ENCODE assay signal across 17 cellular contexts in the genomic region with DNA sequence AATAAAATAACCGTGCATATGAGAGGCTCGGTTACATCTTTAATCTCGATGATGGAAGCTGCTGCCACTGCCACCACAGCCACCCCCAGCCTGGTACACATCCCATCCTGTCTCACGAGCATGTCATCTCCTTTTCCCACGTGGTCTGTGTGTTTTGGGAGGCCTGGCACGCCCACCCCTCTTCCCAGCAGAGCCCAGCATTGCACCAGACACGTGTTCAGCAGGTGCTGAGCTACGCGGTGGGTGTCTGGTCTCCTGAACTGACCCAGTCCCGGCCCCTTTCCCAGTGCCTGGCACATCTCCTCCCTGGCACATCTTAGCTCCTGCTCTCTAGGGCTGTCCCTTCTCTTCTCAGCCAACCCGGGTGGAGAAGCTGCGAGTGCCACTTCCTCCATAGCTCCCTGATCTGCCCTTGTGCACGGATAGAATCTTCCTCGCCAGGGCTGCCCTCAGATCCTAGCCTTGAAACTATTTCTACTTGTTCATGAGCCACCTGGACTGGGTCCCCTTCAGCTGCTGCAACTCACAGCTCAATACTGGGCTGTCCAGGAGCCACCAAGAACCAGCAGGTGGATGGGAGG. TPM values are rescaled to one million over a fixed set of nuclear protein-coding genes. Genes with fewer than 3 reads are reported as not detected.
DNase-seq lines count a peak whose midpoint lies in the region; TF ChIP-seq lines count a peak whose summit lies in the region.
"Had no signal": no experiment of that assay in that cellular context is flagged by ENCODE, and none has a peak within 500 bp of the region (broad histone marks: within the 10 kb centered on the region; RNA-seq: fewer than 3 reads in every experiment).

No MANE protein-coding gene starts in this region.

- H3K9me3 ChIP-seq in neuronal stem cell (replicated peaks in 1 of 2; ENCODE audit: control insufficient read depth in 2 of 2, insufficient read depth in 1 of 2, low read depth in 1 of 2, low read length in 2 of 2) (no peaks in the 10 kb centered on the region), stomach (no peaks in the 10 kb centered on the region)
- H3K9me3 ChIP-seq: A549, BE2C had no signal

- H2AK5ac ChIP-seq in neuronal stem cell (ENCODE audit: low read depth, low read length) = no peak overlapping the region

- H3K36me3 Mint-ChIP-seq in progenitor cell of endocrine pancreas (ENCODE audit: insufficient read depth) = no peaks in the 10 kb centered on the region
- H3K36me3 Mint-ChIP-seq: CD4-positive, alpha-beta memory T cell had no signal

- H3K27ac ChIP-seq in dorsolateral prefrontal cortex = peak overlapping the region in 45 of 59 donors; percentile 5 to 79 (median 53)
- no peak overlapping the region for H3K27ac ChIP-seq in neuronal stem cell (replicated peaks; ENCODE audit: low read length)
- H3K27ac ChIP-seq in stomach = no peak overlapping the region
- H3K27ac ChIP-seq: A549, C4-2B had no signal

- no peak for TF ChIP-seq CTCF in dorsolateral prefrontal cortex (IDR thresholded peaks at IDR 0.05 in 54 of 56, conservative IDR thresholded peaks at IDR 0.05 in 2 of 56; ENCODE audit: low read depth in 1 of 56, partially characterized antibody in 56 of 56)
- TF ChIP-seq CTCF in stomach (IDR thresholded peaks at IDR 0.05) = no peak
- TF ChIP-seq CTCF in progenitor cell of endocrine pancreas (IDR thresholded peaks at IDR 0.05; ENCODE audit: unreplicated experiment) = no peak

- H3K27me3 ChIP-seq in dorsolateral prefrontal cortex (peaks cover 0 to 5% (median 0%) of the 10 kb centered on the region in 45 donors), neuronal stem cell (ENCODE audit: control insufficient read depth in 3 of 3, insufficient read depth in 3 of 3, low read depth in 1 of 3, low read length in 3 of 3) (no peaks in the 10 kb centered on the region), stomach (peaks cover 0 to 12% (median 0%) of the 10 kb centered on the region in 3 donors)
- H3K27me3 ChIP-seq: BE2C had no signal

- peak overlapping the region; percentile 9 for H4K91ac ChIP-seq in neuronal stem cell (ENCODE audit: low read depth, low read length, poor library complexity)

- H3K79me1 ChIP-seq in neuronal stem cell (ENCODE audit: low read depth, low read length) = no peaks in the 10 kb centered on the region

- peak overlapping the region; percentile 59 for H3K14ac ChIP-seq in neuronal stem cell (ENCODE audit: low read length)

- H3K4me1 Mint-ChIP-seq in progenitor cell of endocrine pancreas (ENCODE audit: low read depth) = no peaks in the 10 kb centered on the region
- H3K4me1 Mint-ChIP-seq: CD4-positive, alpha-beta memory T cell; GM23338 had no signal

- H3K27me3 Mint-ChIP-seq in progenitor cell of endocrine pancreas = peaks cover 11% of the 10 kb centered on the region

- H2BK5ac ChIP-seq in neuronal stem cell (ENCODE audit: low read length) = no peak overlapping the region

- no peak overlapping the region for H3K18ac ChIP-seq in neuronal stem cell (ENCODE audit: low read length)

- no peak overlapping the region for H4K8ac ChIP-seq in neuronal stem cell (ENCODE audit: low read depth, low read length)

- H3K4ac ChIP-seq in neuronal stem cell (ENCODE audit: low read length) = no peak overlapping the region

- H3K9me3 Mint-ChIP-seq in progenitor cell of endocrine pancreas (ENCODE audit: low read depth) = no peaks in the 10 kb centered on the region
- H3K9me3 Mint-ChIP-seq: GM23338 had no signal

- TF ChIP-seq EP300 in stomach (IDR thresholded peaks at IDR 0.05) = no peak

- H3K9ac ChIP-seq in neuronal stem cell (ENCODE audit: low read depth, low read length, poor library complexity) = no peak overlapping the region

- peak in 1 of 10 donors; percentile 18 for DNase-seq in dorsolateral prefrontal cortex
- DNase-seq in neuronal stem cell (ENCODE audit: low spot score) = no peak
- peak; percentile 7 for DNase-seq in stomach
- DNase-seq in progenitor cell of endocrine pancreas (ENCODE audit: low spot score, unreplicated experiment) = no peak
- DNase-seq in OCI-M1 (lab: John Stamatoyannopoulos, UW) = no peak
- DNase-seq in SHP77 (lab: John Stamatoyannopoulos, UW) = no peak
- DNase-seq in NCI-H187 (lab: John Stamatoyannopoulos, UW) = no peak
- DNase-seq: BE2C; CD4-positive, alpha-beta memory T cell; DMS79; H7 had no signal

- no peak overlapping the region for H2BK12ac ChIP-seq in neuronal stem cell (ENCODE audit: low read length)

- intact Hi-C loops in dorsolateral prefrontal cortex (cut with DNase I) (no loop called here), stomach (cut with DNase I; ENCODE audit: low total_unique reads) (no loop called here)

- WGBS in neuronal stem cell (ENCODE audit: extremely low coverage in 2 of 2, insufficient read length in 2 of 2, insufficient replicate concordance in 1 of 2), 2 donors = no CpG with 5 or more reads among the region's 14 CpGs
- WGBS in stomach, 5 donors = 74 to 84% (median 78%) methylated on average over 14 of the region's 14 CpGs

- TF ChIP-seq POLR2A in stomach (IDR thresholded peaks at IDR 0.05) = no peak

- H3K4me3 ChIP-seq in dorsolateral prefrontal cortex (no peak overlapping the region), neuronal stem cell (ENCODE audit: low read length in 2 of 2) (no peak overlapping the region), stomach (no peak overlapping the region)
- H3K4me3 ChIP-seq: A549, GM23338 had no signal

- H2BK15ac ChIP-seq in neuronal stem cell (ENCODE audit: low read length) = no peak overlapping the region

- H3K36me3 ChIP-seq in neuronal stem cell (replicated peaks in 1 of 2; ENCODE audit: control insufficient read depth in 2 of 2, insufficient read depth in 2 of 2, low read length in 2 of 2) (no peaks in the 10 kb centered on the region), stomach (no peaks in the 10 kb centered on the region)
- H3K36me3 ChIP-seq: BE2C had no signal

- H3K4me1 ChIP-seq in neuronal stem cell (ENCODE audit: control insufficient read depth in 2 of 2, insufficient read depth in 1 of 2, low read depth in 1 of 2, low read length in 2 of 2) (no peaks in the 10 kb centered on the region), stomach (peaks cover 0 to 3% (median 0%) of the 10 kb centered on the region in 4 donors)
- H3K4me1 ChIP-seq: A549 had no signal

- no peak overlapping the region for H3K27ac Mint-ChIP-seq in progenitor cell of endocrine pancreas
- H3K27ac Mint-ChIP-seq: CD4-positive, alpha-beta memory T cell; GM23338 had no signal

- H3K4me2 ChIP-seq in neuronal stem cell (ENCODE audit: insufficient read depth, low read length, poor library complexity, severe bottlenecking) = no peak overlapping the region
- H3K4me2 ChIP-seq: A549, GM23338 had no signal

- H2BK120ac ChIP-seq in neuronal stem cell (ENCODE audit: low read depth, low read length) = no peak overlapping the region

- no peak overlapping the region for H3K23ac ChIP-seq in neuronal stem cell (ENCODE audit: low read depth, low read length, poor library complexity)

- H2AFZ ChIP-seq in neuronal stem cell (ENCODE audit: low read length) = no peak overlapping the region
- H2AFZ ChIP-seq: GM23338 had no signal

- no peak overlapping the region for H3K4me3 Mint-ChIP-seq in progenitor cell of endocrine pancreas (ENCODE audit: low read depth)
- H3K4me3 Mint-ChIP-seq: CD4-positive, alpha-beta memory T cell; GM23338 had no signal

RNA-seq across cellular contexts. Expression of a gene that starts 36.8 kb away (rescaled TPM):
- total RNA-seq in dorsolateral prefrontal cortex (100 to 1,000 TPM in 7 of 120 experiments, 10 to 100 TPM in 113; 15.6 to 171 (median 49.0) TPM), stomach (10 to 100 TPM in 1 of 5 donors, 1 to 10 TPM in 2, under 1 TPM in 1, not detected in 1; 0.58 to 13.4 (median 3.8) TPM), progenitor cell of endocrine pancreas (2.0 TPM in 2 replicates)
- polyA plus RNA-seq in neuronal stem cell (2013, experiment 1 of 2) = 0.35 TPM
- polyA plus RNA-seq in neuronal stem cell (2013, experiment 2 of 2) = 0.44 TPM
- polyA plus RNA-seq in stomach = 1 to 10 TPM in 1 of 3 donors, under 1 TPM in 2; 0.44 to 1.1 (median 0.53) TPM
- total RNA-seq: G401, HT1080 had no signal
- polyA plus RNA-seq: A549; AG04450; CD4-positive, alpha-beta memory T cell; GM23338 had no signal

Comparison
In these comparisons a context has a peak if more than half of its experiments do, and no peak if none do; other contexts are left out.
1. H3K27ac ChIP-seq: peak in dorsolateral prefrontal cortex (45 of 59); none in neuronal stem cell (single experiment) and stomach (0 of 5).